In the genomic region with DNA sequence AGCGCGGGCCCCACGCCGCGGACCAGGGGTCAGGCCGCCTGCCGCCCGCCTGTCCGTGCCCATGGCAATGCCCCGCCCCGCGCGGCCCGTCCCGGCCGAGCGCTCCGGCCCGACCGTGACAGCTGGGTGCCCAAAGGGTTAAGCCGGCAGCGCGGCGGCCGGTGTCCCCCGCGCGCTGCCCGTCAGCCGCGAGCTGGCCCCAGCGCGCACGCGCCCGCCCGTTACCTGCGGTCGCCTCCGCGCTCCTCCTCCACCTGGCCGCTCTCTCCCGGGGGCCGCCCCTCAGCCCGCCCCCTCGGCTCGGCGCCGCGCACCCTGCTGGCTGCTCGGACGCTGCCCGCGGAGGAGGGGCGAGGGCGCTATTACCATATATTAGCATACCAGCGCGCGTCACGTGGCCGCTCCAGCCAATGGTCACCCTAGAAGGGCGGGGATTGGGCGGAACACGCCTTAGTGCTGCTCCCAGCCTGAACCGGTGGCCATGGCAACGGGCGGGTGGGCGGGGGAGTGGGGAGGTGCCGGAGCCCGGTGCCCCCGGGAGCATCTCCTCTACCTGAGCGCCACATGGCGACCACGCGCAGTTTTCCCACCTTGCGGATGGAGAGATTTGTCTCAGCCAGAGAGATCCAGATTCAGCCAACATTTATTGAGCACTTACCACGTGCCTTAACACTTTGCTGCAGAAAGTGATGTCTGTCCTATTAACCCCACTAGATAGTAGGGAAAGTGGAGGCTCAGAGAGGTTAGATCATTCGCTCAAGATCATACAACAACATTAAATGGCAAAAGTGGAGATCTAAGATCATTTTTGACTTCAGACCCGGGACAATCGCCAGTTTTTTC, we compare ENCODE assay signal across 8 cellular contexts. TPM values are rescaled to one million over a fixed set of nuclear protein-coding genes. Genes with fewer than 3 reads are reported as not detected.
DNase-seq lines count a peak whose midpoint lies in the region; ATAC-seq lines count a peak whose summit lies in the region.

A gene with protein sequence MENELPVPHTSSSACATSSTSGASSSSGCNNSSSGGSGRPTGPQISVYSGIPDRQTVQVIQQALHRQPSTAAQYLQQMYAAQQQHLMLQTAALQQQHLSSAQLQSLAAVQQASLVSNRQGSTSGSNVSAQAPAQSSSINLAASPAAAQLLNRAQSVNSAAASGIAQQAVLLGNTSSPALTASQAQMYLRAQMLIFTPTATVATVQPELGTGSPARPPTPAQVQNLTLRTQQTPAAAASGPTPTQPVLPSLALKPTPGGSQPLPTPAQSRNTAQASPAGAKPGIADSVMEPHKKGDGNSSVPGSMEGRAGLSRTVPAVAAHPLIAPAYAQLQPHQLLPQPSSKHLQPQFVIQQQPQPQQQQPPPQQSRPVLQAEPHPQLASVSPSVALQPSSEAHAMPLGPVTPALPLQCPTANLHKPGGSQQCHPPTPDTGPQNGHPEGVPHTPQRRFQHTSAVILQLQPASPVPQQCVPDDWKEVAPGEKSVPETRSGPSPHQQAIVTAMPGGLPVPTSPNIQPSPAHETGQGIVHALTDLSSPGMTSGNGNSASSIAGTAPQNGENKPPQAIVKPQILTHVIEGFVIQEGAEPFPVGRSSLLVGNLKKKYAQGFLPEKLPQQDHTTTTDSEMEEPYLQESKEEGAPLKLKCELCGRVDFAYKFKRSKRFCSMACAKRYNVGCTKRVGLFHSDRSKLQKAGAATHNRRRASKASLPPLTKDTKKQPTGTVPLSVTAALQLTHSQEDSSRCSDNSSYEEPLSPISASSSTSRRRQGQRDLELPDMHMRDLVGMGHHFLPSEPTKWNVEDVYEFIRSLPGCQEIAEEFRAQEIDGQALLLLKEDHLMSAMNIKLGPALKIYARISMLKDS (minus strand): TSS at position 345 of the 843 bp plus-strand sequence. CDS start 55,556 bp downstream, outside the sequence.

- ATAC-seq in GM19324 (IDR thresholded peaks at IDR 0.05; ENCODE audit: low FRiP score, unreplicated experiment) (peak; percentile 90), HG03460 (IDR thresholded peaks at IDR 0.05; ENCODE audit: unreplicated experiment) (peak; percentile 91), left colon (peak; percentile 99)

- DNase-seq in AG20443 (ENCODE audit: low spot score), result peak; percentile 97
- peak; percentile 94 for DNase-seq in NCI-H526 treated with DMSO at 0.1 percent for 48 hours (lab: John Stamatoyannopoulos, UW)
- DNase-seq in activated CD4-positive, alpha-beta T cell treated with anti-CD3 and anti-CD28 coated beads, Interleukin-2, amount 50 U/mL, for 24 hours (ENCODE audit: low read depth in 1 of 2, low spot score in 1 of 2), result peak; percentile 83 to 90
- peak; percentile 96 for DNase-seq in dedifferentiated amniotic fluid mesenchymal stem cell (ENCODE audit: extremely low spot score)
- DNase-seq in left colon, result peak; percentile 97
- DNase-seq in stimulated activated CD4-positive, alpha-beta T cell treated with anti-CD3 and anti-CD28 coated beads, Interleukin-1b, Interleukin-23, amount 100 ng/mL, for 24 hours (ENCODE audit: low read depth in 4 of 4, low spot score in 1 of 4), result peak; percentile 73 to 89 (median 86)

- intact Hi-C loops in left colon (cut with DNase I, micrococcal nuclease), result no loop called here

RNA-seq across cellular contexts. Expression of the gene that starts here (rescaled TPM):
- 10 to 100 TPM; 48.7 to 59.4 TPM for total RNA-seq in left colon

Comparison
In these comparisons a context has a peak if more than half of its experiments do, and no peak if none do; other contexts are left out.
1. Peak in every context shown above with its lines: DNase-seq and ATAC-seq.